Comparison of ENCODE assay signal across 23 cellular contexts in the genomic region with DNA sequence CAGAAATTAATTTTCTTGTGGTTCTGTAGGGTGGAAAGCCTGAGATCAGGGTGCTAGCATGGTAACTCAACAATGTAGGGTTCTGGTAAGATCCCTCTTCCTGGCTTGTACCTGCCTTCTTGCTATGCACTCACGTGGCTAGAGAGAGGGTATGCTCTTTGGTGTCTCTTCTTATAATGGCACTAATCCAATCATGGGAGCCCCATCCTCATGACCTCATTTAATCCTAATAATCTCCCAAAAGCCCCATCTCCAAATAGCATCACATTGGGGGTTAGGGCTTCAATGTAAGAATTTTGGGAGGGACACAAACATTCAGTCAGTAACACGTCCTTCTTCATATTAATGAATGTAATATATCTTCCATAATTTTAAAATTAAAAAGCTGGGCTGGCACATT. TPM values are rescaled to one million over a fixed set of nuclear protein-coding genes. Genes with fewer than 3 reads are reported as not detected.
DNase-seq lines count a peak whose midpoint lies in the region; ATAC-seq and TF ChIP-seq lines count a peak whose summit lies in the region.
"Had no signal": no experiment of that assay in that cellular context is flagged by ENCODE, and none has a peak within 500 bp of the region (broad histone marks: within the 10 kb centered on the region; RNA-seq: fewer than 3 reads in every experiment).

No MANE protein-coding gene starts in this region.

- no peak for TF ChIP-seq CTCF in DND-41 (IDR thresholded peaks at IDR 0.05; ENCODE audit: borderline replicate concordance, extremely low read depth, low read length, poor library complexity, severe bottlenecking)

- peaks cover 100% of the 10 kb centered on the region for H3K79me2 ChIP-seq in DND-41 (ENCODE audit: insufficient read depth, low read length)

- no peak overlapping the region for H3K4me3 Mint-ChIP-seq in activated CD4-positive, alpha-beta T cell treated with anti-CD3 and anti-CD28 coated beads, Interleukin-2, amount 10 ng/mL, durations not matched to agents 24 days and 14 days
- no peak overlapping the region for H3K4me3 Mint-ChIP-seq in activated naive CD4-positive, alpha-beta T cell treated with anti-CD3 and anti-CD28 coated beads, Interleukin-2, amount 10 ng/mL, durations not matched to agents 7 days and 5 days
- no peak overlapping the region for H3K4me3 Mint-ChIP-seq in activated T-helper 2 cell treated with anti-CD3 and anti-CD28 coated beads, Interferon-gamma antibody, Interleukin-2, Interleukin-4, amounts not matched to agents 10 μg/mL and 5 μg/mL and 100 μg/mL, durations not matched to agents 14 hours and 24 hours and 36 hours (ENCODE audit: low read depth)
- H3K4me3 Mint-ChIP-seq: CD8-positive, alpha-beta T cell; H9; HFFc6 had no signal

- no peaks in the 10 kb centered on the region for H3K27me3 Mint-ChIP-seq in activated CD4-positive, alpha-beta T cell treated with anti-CD3 and anti-CD28 coated beads, Interleukin-2, amount 10 ng/mL, durations not matched to agents 24 days and 14 days
- no peaks in the 10 kb centered on the region for H3K27me3 Mint-ChIP-seq in activated naive CD4-positive, alpha-beta T cell treated with anti-CD3 and anti-CD28 coated beads, Interleukin-2, amount 10 ng/mL, durations not matched to agents 7 days and 5 days
- no peaks in the 10 kb centered on the region for H3K27me3 Mint-ChIP-seq in activated T-helper 2 cell treated with anti-CD3 and anti-CD28 coated beads, Interferon-gamma antibody, Interleukin-2, Interleukin-4, amounts not matched to agents 10 μg/mL and 5 μg/mL and 100 μg/mL, durations not matched to agents 14 hours and 24 hours and 36 hours (ENCODE audit: low read depth)

- H3K36me3 Mint-ChIP-seq in activated CD4-positive, alpha-beta T cell treated with anti-CD3 and anti-CD28 coated beads, Interleukin-2, amount 10 ng/mL, durations not matched to agents 24 days and 14 days (ENCODE audit: low read depth): peaks cover 49% of the 10 kb centered on the region
- peaks cover 29 to 46% of the 10 kb centered on the region in 2 donors for H3K36me3 Mint-ChIP-seq in activated naive CD4-positive, alpha-beta T cell treated with anti-CD3 and anti-CD28 coated beads, Interleukin-2, amount 50 U/mL, for 72 hours
- H3K36me3 Mint-ChIP-seq in activated naive CD4-positive, alpha-beta T cell treated with anti-CD3 and anti-CD28 coated beads, Interleukin-2, amount 10 ng/mL, durations not matched to agents 7 days and 5 days: peaks cover 54% of the 10 kb centered on the region
- peaks cover 67% of the 10 kb centered on the region for H3K36me3 Mint-ChIP-seq in activated T-helper 2 cell treated with anti-CD3 and anti-CD28 coated beads, Interferon-gamma antibody, Interleukin-2, Interleukin-4, amounts not matched to agents 10 μg/mL and 5 μg/mL and 100 μg/mL, durations not matched to agents 14 hours and 24 hours and 36 hours (ENCODE audit: low read depth)

- H3K4me2 ChIP-seq in DND-41 (ENCODE audit: insufficient read depth, low read length): no peak overlapping the region

- peaks cover 62% of the 10 kb centered on the region for H3K36me3 ChIP-seq in DND-41 (ENCODE audit: insufficient read depth, low read length)
- H3K36me3 ChIP-seq: Peyer's patch had no signal

- peaks cover 18% of the 10 kb centered on the region for H3K9me3 Mint-ChIP-seq in activated CD4-positive, alpha-beta T cell treated with anti-CD3 and anti-CD28 coated beads, Interleukin-2, amount 10 ng/mL, durations not matched to agents 24 days and 14 days
- H3K9me3 Mint-ChIP-seq in activated naive CD4-positive, alpha-beta T cell treated with anti-CD3 and anti-CD28 coated beads, Interleukin-2, amount 50 U/mL, for 72 hours: peaks cover 0 to 22% of the 10 kb centered on the region in 2 donors
- peaks cover 30% of the 10 kb centered on the region for H3K9me3 Mint-ChIP-seq in activated naive CD4-positive, alpha-beta T cell treated with anti-CD3 and anti-CD28 coated beads, Interleukin-2, amount 10 ng/mL, durations not matched to agents 7 days and 5 days
- H3K9me3 Mint-ChIP-seq in activated T-helper 2 cell treated with anti-CD3 and anti-CD28 coated beads, Interferon-gamma antibody, Interleukin-2, Interleukin-4, amounts not matched to agents 10 μg/mL and 5 μg/mL and 100 μg/mL, durations not matched to agents 14 hours and 24 hours and 36 hours: peaks cover 36% of the 10 kb centered on the region
- H3K9me3 Mint-ChIP-seq: HFFc6 had no signal

- ATAC-seq in activated naive CD4-positive, alpha-beta T cell treated with anti-CD3 and anti-CD28 coated beads, Interleukin-2, amount 50 U/mL, for 72 hours: no peak
- ATAC-seq in DND-41 (ENCODE audit: insufficient read depth, low read depth) (no peak), HG02870 (IDR thresholded peaks at IDR 0.05; ENCODE audit: unreplicated experiment) (no peak)
- ATAC-seq: CD8-positive, alpha-beta T cell; K562 had no signal

- intact Hi-C loops in activated CD4-positive, alpha-beta T cell treated with anti-CD3 and anti-CD28 coated beads, Interleukin-2, amount 10 ng/mL, durations not matched to agents 24 days and 14 days (cut with micrococcal nuclease): loop anchor here (5.0 kb wide), 3 partner anchors 328 to 488 kb away; partner anchors contain the start of gene SAMD9
- intact Hi-C loops in activated T-helper 2 cell treated with anti-CD3 and anti-CD28 coated beads, Interferon-gamma antibody, Interleukin-2, Interleukin-4, amounts not matched to agents 10 μg/mL and 5 μg/mL and 100 μg/mL, durations not matched to agents 14 hours and 24 hours and 36 hours (cut with micrococcal nuclease): loop anchor here (2.0 to 5.0 kb wide), 3 partner anchors 323 to 488 kb away; partner anchors contain the start of gene SAMD9

- peaks cover 90% of the 10 kb centered on the region for H3K4me1 ChIP-seq in DND-41 (ENCODE audit: insufficient read depth, low read length)

- H3K9ac ChIP-seq in DND-41 (ENCODE audit: low read depth, low read length): no peak overlapping the region
- H3K9ac ChIP-seq: GM23248 had no signal

- peak overlapping the region; percentile 27 for H3K27ac ChIP-seq in DND-41 (ENCODE audit: low read length)
- H3K27ac ChIP-seq: GM23248, Peyer's patch had no signal

- no peak overlapping the region for H2AFZ ChIP-seq in DND-41 (ENCODE audit: low read depth, low read length)
- H2AFZ ChIP-seq: GM23248 had no signal

- peak overlapping the region; percentile 51 for H3K27ac Mint-ChIP-seq in activated CD4-positive, alpha-beta T cell treated with anti-CD3 and anti-CD28 coated beads, Interleukin-2, amount 10 ng/mL, durations not matched to agents 24 days and 14 days
- peak overlapping the region; percentile 93 to 98 for H3K27ac Mint-ChIP-seq in activated naive CD4-positive, alpha-beta T cell treated with anti-CD3 and anti-CD28 coated beads, Interleukin-2, amount 50 U/mL, for 72 hours
- H3K27ac Mint-ChIP-seq in activated naive CD4-positive, alpha-beta T cell treated with anti-CD3 and anti-CD28 coated beads, Interleukin-2, amount 10 ng/mL, durations not matched to agents 7 days and 5 days: no peak overlapping the region
- H3K27ac Mint-ChIP-seq in activated T-helper 2 cell treated with anti-CD3 and anti-CD28 coated beads, Interferon-gamma antibody, Interleukin-2, Interleukin-4, amounts not matched to agents 10 μg/mL and 5 μg/mL and 100 μg/mL, durations not matched to agents 14 hours and 24 hours and 36 hours: peak overlapping the region; percentile 20
- H3K27ac Mint-ChIP-seq: CD8-positive, alpha-beta T cell; H9; HFFc6 had no signal

- H3K4me1 Mint-ChIP-seq in activated CD4-positive, alpha-beta T cell treated with anti-CD3 and anti-CD28 coated beads, Interleukin-2, amount 10 ng/mL, durations not matched to agents 24 days and 14 days: peaks cover 75% of the 10 kb centered on the region
- peaks cover 79% of the 10 kb centered on the region for H3K4me1 Mint-ChIP-seq in activated naive CD4-positive, alpha-beta T cell treated with anti-CD3 and anti-CD28 coated beads, Interleukin-2, amount 10 ng/mL, durations not matched to agents 7 days and 5 days
- H3K4me1 Mint-ChIP-seq in activated T-helper 2 cell treated with anti-CD3 and anti-CD28 coated beads, Interferon-gamma antibody, Interleukin-2, Interleukin-4, amounts not matched to agents 10 μg/mL and 5 μg/mL and 100 μg/mL, durations not matched to agents 14 hours and 24 hours and 36 hours (ENCODE audit: low read depth): peaks cover 77% of the 10 kb centered on the region

- no peak overlapping the region for H3K4me3 ChIP-seq in DND-41 (ENCODE audit: low read depth in 1 of 2, low read length in 2 of 2)
- H3K4me3 ChIP-seq: GM23248, K562, Peyer's patch had no signal

- no peaks in the 10 kb centered on the region for H4K20me1 ChIP-seq in DND-41 (ENCODE audit: insufficient read depth, low read length)

- H3K27me3 ChIP-seq in DND-41 (ENCODE audit: insufficient read depth, low read length, poor library complexity): no peaks in the 10 kb centered on the region
- H3K27me3 ChIP-seq: Peyer's patch had no signal

- H3K9me3 ChIP-seq in DND-41 (ENCODE audit: insufficient read depth, low read length, severe bottlenecking): no peaks in the 10 kb centered on the region
- H3K9me3 ChIP-seq: Peyer's patch had no signal

- CTCF ChIA-PET in activated naive CD4-positive, alpha-beta T cell treated with anti-CD3 and anti-CD28 coated beads, Interleukin-2, amount 10 ng/mL, durations not matched to agents 7 days and 5 days (lab: Charles Lee): interaction anchor here (1.2 kb wide), 1 partner anchor 8 kb away, joined by 4 read pairs; no protein-coding TSS in a partner anchor

- DNase-seq in activated CD4-positive, alpha-beta T cell treated with anti-CD3 and anti-CD28 coated beads, Interleukin-2, amount 10 ng/mL, durations not matched to agents 24 days and 14 days: peak; percentile 52
- no peak for DNase-seq in activated CD4-positive, alpha-beta T cell treated with anti-CD3 and anti-CD28 coated beads for 48 hours
- DNase-seq in activated naive CD4-positive, alpha-beta T cell treated with anti-CD3 and anti-CD28 coated beads, Interleukin-2, amount 50 U/mL, for 72 hours (ENCODE audit: low spot score in 2 of 2): no peak
- DNase-seq in activated naive CD4-positive, alpha-beta T cell treated with anti-CD3 and anti-CD28 coated beads, Interleukin-2, amount 10 ng/mL, durations not matched to agents 7 days and 5 days: no peak
- no peak for DNase-seq in DND-41
- DNase-seq in activated T-helper 2 cell treated with anti-CD3 and anti-CD28 coated beads, Interferon-gamma antibody, Interleukin-2, Interleukin-4, amounts not matched to agents 10 μg/mL and 5 μg/mL and 100 μg/mL, durations not matched to agents 14 hours and 24 hours and 36 hours (ENCODE audit: low spot score): no peak
- no peak for DNase-seq in mucosa of gallbladder (ENCODE audit: low spot score)
- DNase-seq: AML-193; C1 segment of cervical spinal cord; CD8-positive, alpha-beta T cell; GDM1; GM23248; H9; HFFc6; NCI-H1092; NCI-H146; NCI-H2029; NCI-H2227 treated with DMSO at 0.1 percent for 48 hours; NCI-H510A; NK-92 treated with Interleukin-12 subunit alpha and Interleukin-12 subunit beta, amount 100 ng/mL, for 24 hours; Peyer's patch had no signal

RNA-seq across cellular contexts. Expression of gene FAM133B, which starts 39.6 kb away (rescaled TPM):
- 35.5 and 39.8 TPM in 2 replicates for total RNA-seq in activated CD4-positive, alpha-beta T cell treated with anti-CD3 and anti-CD28 coated beads, Interleukin-2, amount 10 ng/mL, durations not matched to agents 24 days and 14 days
- 10 to 100 TPM; 28.4 to 34.9 TPM for total RNA-seq in activated naive CD4-positive, alpha-beta T cell treated with anti-CD3 and anti-CD28 coated beads, Interleukin-2, amount 50 U/mL, for 72 hours
- total RNA-seq in activated T-helper 2 cell treated with anti-CD3 and anti-CD28 coated beads, Interferon-gamma antibody, Interleukin-2, Interleukin-4, amounts not matched to agents 10 μg/mL and 5 μg/mL and 100 μg/mL, durations not matched to agents 14 hours and 24 hours and 36 hours: 39.0 and 39.4 TPM in 2 replicates
- 19.5 TPM for total RNA-seq in mucosa of gallbladder
